ENCODE assay signal across 14 cellular contexts in genomic region chr1:115331531-115332331, GRCh38. TPM values are rescaled to one million over a fixed set of nuclear protein-coding genes. Genes with fewer than 3 reads are reported as not detected.
DNase-seq lines count a peak whose midpoint lies in the region; ATAC-seq and TF ChIP-seq lines count a peak whose summit lies in the region.
"Had no signal": no experiment of that assay in that cellular context is flagged by ENCODE, and none has a peak within 500 bp of the region (broad histone marks: within the 10 kb centered on the region; RNA-seq: fewer than 3 reads in every experiment).

No MANE protein-coding gene starts in this region.

- DNase-seq in left ventricle myocardium inferior (no peak), Right ventricle myocardium inferior (ENCODE audit: missing footprints) (no peak), esophagus muscularis mucosa (ENCODE audit: extremely low spot score) (no peak), myocyte (ENCODE audit: low read depth) (peak; percentile 26), A172 (ENCODE audit: low spot score) (no peak), WTC11 (ENCODE audit: low spot score) (no peak)
- no peak for DNase-seq in activated naive CD4-positive, alpha-beta T cell treated with anti-CD3 and anti-CD28 coated beads, Interleukin-2, amount 50 U/mL, for 72 hours (ENCODE audit: low spot score in 2 of 2)
- DNase-seq: activated T-cell treated with anti-CD3 and anti-CD28 coated beads, Interleukin-2, amount 50 U/mL, for 1 hour; anterior cingulate cortex; H7; NCI-H1105 treated with DMSO at 0.1 percent for 48 hours; NCI-H524 had no signal

- no peaks in the 10 kb centered on the region for H3K36me3 Mint-ChIP-seq in activated naive CD4-positive, alpha-beta T cell treated with anti-CD3 and anti-CD28 coated beads, Interleukin-2, amount 50 U/mL, for 72 hours
- H3K36me3 Mint-ChIP-seq in WTC11, result no peaks in the 10 kb centered on the region

- H3K27ac ChIP-seq in left ventricle myocardium inferior (replicated peaks) (peak overlapping the region; percentile 88), esophagus muscularis mucosa (replicated peaks in 1 of 4) (peak overlapping the region; percentile 44 to 69 (median 58))

- H3K36me3 ChIP-seq in left ventricle myocardium inferior, result no peaks in the 10 kb centered on the region
- H3K36me3 ChIP-seq in esophagus muscularis mucosa, result no peaks in the 10 kb centered on the region

- H3K4me3 ChIP-seq in left ventricle myocardium inferior, result peak overlapping the region; percentile 37
- peak overlapping the region in 1 of 4 donors; percentile 7 for H3K4me3 ChIP-seq in esophagus muscularis mucosa

- TF ChIP-seq POLR2A in esophagus muscularis mucosa (IDR thresholded peaks at IDR 0.05; ENCODE audit: low read depth), result no peak

- H3K9me3 ChIP-seq in left ventricle myocardium inferior (replicated peaks) (no peaks in the 10 kb centered on the region), esophagus muscularis mucosa (no peaks in the 10 kb centered on the region)

- no peak overlapping the region for H3K4me3 Mint-ChIP-seq in WTC11

- H3K27ac Mint-ChIP-seq in activated naive CD4-positive, alpha-beta T cell treated with anti-CD3 and anti-CD28 coated beads, Interleukin-2, amount 50 U/mL, for 72 hours, result no peak overlapping the region
- H3K27ac Mint-ChIP-seq in WTC11, result no peak overlapping the region

- TF ChIP-seq EP300 in esophagus muscularis mucosa (IDR thresholded peaks at IDR 0.05), result no peak

- WGBS in esophagus muscularis mucosa, result 75% methylated on average over 5 of the region's 5 CpGs

- H3K27me3 Mint-ChIP-seq in WTC11 (ENCODE audit: low read depth), result peaks cover 26% of the 10 kb centered on the region

- intact Hi-C loops in left ventricle myocardium inferior (cut with micrococcal nuclease), result no loop called here
- intact Hi-C loops in Right ventricle myocardium inferior (cut with DNase I), result loop anchor here (5.0 to 10.0 kb wide), 2 partner anchors 49 to 117 kb away; no protein-coding TSS in a partner anchor
- intact Hi-C loops in esophagus muscularis mucosa (cut with DNase I), result no loop called here

- peaks cover 41% of the 10 kb centered on the region for H3K4me1 ChIP-seq in left ventricle myocardium inferior
- H3K4me1 ChIP-seq in esophagus muscularis mucosa, result peaks cover 7 to 36% (median 31%) of the 10 kb centered on the region in 4 donors

- TF ChIP-seq CTCF in left ventricle myocardium inferior (IDR thresholded peaks at IDR 0.05; ENCODE audit: borderline replicate concordance), result no peak
- no peak for TF ChIP-seq CTCF in esophagus muscularis mucosa (IDR thresholded peaks at IDR 0.05)
- no peak for TF ChIP-seq CTCF in WTC11 (IDR thresholded peaks at IDR 0.05)

- POLR2A ChIA-PET in WTC11 (lab: Charles Lee), result no interaction called here

- ATAC-seq in Right ventricle myocardium inferior, result no peak
- ATAC-seq in activated naive CD4-positive, alpha-beta T cell treated with anti-CD3 and anti-CD28 coated beads, Interleukin-2, amount 50 U/mL, for 72 hours, result no peak
- ATAC-seq in HG03196 (IDR thresholded peaks at IDR 0.05; ENCODE audit: unreplicated experiment), result no peak
- ATAC-seq in WTC11, result no peak

- H3K4me1 Mint-ChIP-seq in WTC11, result peaks cover 20% of the 10 kb centered on the region

- CTCF ChIA-PET in WTC11 (lab: Charles Lee), result interaction anchor here (1.1 to 1.5 kb wide), 2 partner anchors 138 to 193 kb away, joined by 3 to 4 read pairs; no protein-coding TSS in a partner anchor

- H3K9me3 Mint-ChIP-seq in activated naive CD4-positive, alpha-beta T cell treated with anti-CD3 and anti-CD28 coated beads, Interleukin-2, amount 50 U/mL, for 72 hours, result no peaks in the 10 kb centered on the region
- no peaks in the 10 kb centered on the region for H3K9me3 Mint-ChIP-seq in WTC11

- H3K27me3 ChIP-seq in left ventricle myocardium inferior (ENCODE audit: low read depth) (no peaks in the 10 kb centered on the region), esophagus muscularis mucosa (peaks cover 0 to 4% (median 0%) of the 10 kb centered on the region in 4 donors)

TF ChIP-seq in WTC11, 78 proteins besides CTCF, POLR2A, EP300 and RAD21:
- TF ChIP-seq, protein P1, sequence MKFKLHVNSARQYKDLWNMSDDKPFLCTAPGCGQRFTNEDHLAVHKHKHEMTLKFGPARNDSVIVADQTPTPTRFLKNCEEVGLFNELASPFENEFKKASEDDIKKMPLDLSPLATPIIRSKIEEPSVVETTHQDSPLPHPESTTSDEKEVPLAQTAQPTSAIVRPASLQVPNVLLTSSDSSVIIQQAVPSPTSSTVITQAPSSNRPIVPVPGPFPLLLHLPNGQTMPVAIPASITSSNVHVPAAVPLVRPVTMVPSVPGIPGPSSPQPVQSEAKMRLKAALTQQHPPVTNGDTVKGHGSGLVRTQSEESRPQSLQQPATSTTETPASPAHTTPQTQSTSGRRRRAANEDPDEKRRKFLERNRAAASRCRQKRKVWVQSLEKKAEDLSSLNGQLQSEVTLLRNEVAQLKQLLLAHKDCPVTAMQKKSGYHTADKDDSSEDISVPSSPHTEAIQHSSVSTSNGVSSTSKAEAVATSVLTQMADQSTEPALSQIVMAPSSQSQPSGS (CRISPR knock-in tag; IDR thresholded peaks at IDR 0.05; ENCODE audit: borderline replicate concordance, low read depth), result no peak
- TF ChIP-seq MAX (CRISPR knock-in tag; IDR thresholded peaks at IDR 0.05) (no peak), RELA (CRISPR knock-in tag; IDR thresholded peaks at IDR 0.05; ENCODE audit: borderline replicate concordance) (no peak), TP53 (CRISPR knock-in tag; IDR thresholded peaks at IDR 0.05) (no peak), USF1 (CRISPR knock-in tag; IDR thresholded peaks at IDR 0.05) (no peak), FOXK1 (CRISPR knock-in tag; IDR thresholded peaks at IDR 0.05) (no peak), CBFB (CRISPR knock-in tag; IDR thresholded peaks at IDR 0.05; ENCODE audit: low read depth) (no peak)
- TF ChIP-seq, protein P2, sequence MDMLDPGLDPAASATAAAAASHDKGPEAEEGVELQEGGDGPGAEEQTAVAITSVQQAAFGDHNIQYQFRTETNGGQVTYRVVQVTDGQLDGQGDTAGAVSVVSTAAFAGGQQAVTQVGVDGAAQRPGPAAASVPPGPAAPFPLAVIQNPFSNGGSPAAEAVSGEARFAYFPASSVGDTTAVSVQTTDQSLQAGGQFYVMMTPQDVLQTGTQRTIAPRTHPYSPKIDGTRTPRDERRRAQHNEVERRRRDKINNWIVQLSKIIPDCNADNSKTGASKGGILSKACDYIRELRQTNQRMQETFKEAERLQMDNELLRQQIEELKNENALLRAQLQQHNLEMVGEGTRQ (CRISPR knock-in tag; IDR thresholded peaks at IDR 0.05), result no peak

RNA-seq across cellular contexts. Expression of gene NGF, which starts 6.3 kb away (rescaled TPM):
- 5.3 TPM for total RNA-seq in left ventricle myocardium inferior
- 4.9 TPM for total RNA-seq in Right ventricle myocardium inferior
- total RNA-seq in esophagus muscularis mucosa, result 1 to 10 TPM; 2.9 to 7.5 (median 3.8) TPM
- 0.51 TPM in 1 of 2 replicates, not detected in the other for total RNA-seq in myocyte
- polyA plus RNA-seq in myocyte (2012), result 2.8 TPM
- 1.7 and 2.8 TPM in 2 replicates for total RNA-seq in A172 (2014; rRNA removed; shearing (Covaris generic))
- not detected for total RNA-seq in activated naive CD4-positive, alpha-beta T cell treated with anti-CD3 and anti-CD28 coated beads, Interleukin-2, amount 50 U/mL, for 72 hours
- total RNA-seq in WTC11 (2021), result 0.25 to 0.55 TPM (median 0.53 TPM) in 3 replicates
- total RNA-seq: renal cortical epithelial cell had no signal
